In the genomic region with DNA sequence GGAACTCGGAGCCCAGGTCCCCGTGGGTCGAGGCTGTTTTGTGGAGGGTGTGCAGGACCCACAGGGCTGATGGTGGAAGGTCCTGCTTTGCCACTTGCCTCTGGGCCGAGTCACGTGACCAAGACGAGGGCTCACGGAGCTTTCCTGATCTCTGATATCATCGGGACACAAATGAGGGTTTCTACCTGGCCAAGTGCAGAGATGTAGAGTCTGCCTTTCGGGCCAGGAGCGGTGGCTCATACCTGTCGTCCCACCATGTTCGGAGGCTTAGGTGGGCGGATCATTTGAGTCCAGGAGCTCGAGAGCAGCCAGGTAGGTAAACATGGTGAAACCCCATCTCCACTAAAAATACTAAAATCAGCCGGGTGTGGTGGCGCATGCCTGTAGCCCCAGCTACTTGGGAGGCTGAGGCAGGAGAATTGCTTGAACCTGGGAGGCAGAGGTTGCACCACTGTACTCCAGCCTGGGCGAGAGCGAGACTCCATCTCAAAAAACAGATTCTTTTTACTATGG, we compare ENCODE assay signal across 16 cellular contexts. TPM values are rescaled to one million over a fixed set of nuclear protein-coding genes. Genes with fewer than 3 reads are reported as not detected.
DNase-seq lines count a peak whose midpoint lies in the region; ATAC-seq and TF ChIP-seq lines count a peak whose summit lies in the region.
"Had no signal": no experiment of that assay in that cellular context is flagged by ENCODE, and none has a peak within 500 bp of the region (broad histone marks: within the 10 kb centered on the region; RNA-seq: fewer than 3 reads in every experiment).

No MANE protein-coding gene starts in this region.

- peaks cover 4% of the 10 kb centered on the region for H3K27me3 Mint-ChIP-seq in activated naive CD8-positive, alpha-beta T cell treated with anti-CD3 and anti-CD28 coated beads for 36 hours
- no peaks in the 10 kb centered on the region for H3K27me3 Mint-ChIP-seq in activated naive CD8-positive, alpha-beta T cell treated with anti-CD3 and anti-CD28 coated beads, Interleukin-2, amount 50 U/mL, for 24 hours
- peaks cover 22% of the 10 kb centered on the region for H3K27me3 Mint-ChIP-seq in HFFc6 (ENCODE audit: insufficient read depth)
- H3K27me3 Mint-ChIP-seq: effector memory CD8-positive, alpha-beta T cell had no signal

- DNase-seq in activated naive CD8-positive, alpha-beta T cell treated with anti-CD3 and anti-CD28 coated beads for 36 hours, result no peak
- DNase-seq in activated naive CD8-positive, alpha-beta T cell treated with anti-CD3 and anti-CD28 coated beads, Interleukin-2, amount 50 U/mL, for 24 hours, result no peak
- no peak for DNase-seq in HFFc6
- peak; percentile 10 for DNase-seq in iPS-NIHi7 (ENCODE audit: extremely low spot score)
- peak; percentile 32 for DNase-seq in stimulated activated CD8-positive, alpha-beta memory T cell treated with anti-CD3 and anti-CD28 coated beads, Interleukin-4, amount 100 ng/mL, for 48 hours
- DNase-seq in NOMO-1 treated with dmso at 0.1 percent for 144 hours (lab: John Stamatoyannopoulos, UW; ENCODE audit: unreplicated experiment), result no peak
- DNase-seq in superior temporal gyrus (ENCODE audit: extremely low spot score), result no peak
- DNase-seq: activated CD4-positive, alpha-beta T cell treated with anti-CD3 and anti-CD28 coated beads, Interleukin-2, amount 50 U/mL, for 4 hours; effector memory CD8-positive, alpha-beta T cell; foreskin keratinocyte; NCI-H2081 treated with DMSO at 0.1 percent for 48 hours; NCI-H774; SIG-M5 had no signal

- peaks cover 69% of the 10 kb centered on the region for H3K36me3 Mint-ChIP-seq in activated naive CD8-positive, alpha-beta T cell treated with anti-CD3 and anti-CD28 coated beads for 36 hours
- H3K36me3 Mint-ChIP-seq in activated naive CD8-positive, alpha-beta T cell treated with anti-CD3 and anti-CD28 coated beads, Interleukin-2, amount 50 U/mL, for 24 hours (ENCODE audit: low read depth), result peaks cover 54% of the 10 kb centered on the region
- H3K36me3 Mint-ChIP-seq in HFFc6 (ENCODE audit: low read depth), result peaks cover 45% of the 10 kb centered on the region

- peaks cover 25% of the 10 kb centered on the region for H3K4me1 Mint-ChIP-seq in activated naive CD8-positive, alpha-beta T cell treated with anti-CD3 and anti-CD28 coated beads for 36 hours
- H3K4me1 Mint-ChIP-seq in activated naive CD8-positive, alpha-beta T cell treated with anti-CD3 and anti-CD28 coated beads, Interleukin-2, amount 50 U/mL, for 24 hours, result peaks cover 26% of the 10 kb centered on the region
- peaks cover 22% of the 10 kb centered on the region for H3K4me1 Mint-ChIP-seq in HFFc6 (ENCODE audit: low read depth)

- no peak for ATAC-seq in activated naive CD8-positive, alpha-beta T cell treated with anti-CD3 and anti-CD28 coated beads, Interleukin-2, amount 50 U/mL, for 24 hours
- ATAC-seq in GM18511 (IDR thresholded peaks at IDR 0.05; ENCODE audit: unreplicated experiment), result no peak
- ATAC-seq: effector memory CD8-positive, alpha-beta T cell; foreskin keratinocyte had no signal

- H3K9me3 Mint-ChIP-seq in activated naive CD8-positive, alpha-beta T cell treated with anti-CD3 and anti-CD28 coated beads for 36 hours, result no peaks in the 10 kb centered on the region
- H3K9me3 Mint-ChIP-seq in activated naive CD8-positive, alpha-beta T cell treated with anti-CD3 and anti-CD28 coated beads, Interleukin-2, amount 50 U/mL, for 24 hours, result no peaks in the 10 kb centered on the region
- no peaks in the 10 kb centered on the region for H3K9me3 Mint-ChIP-seq in HFFc6
- H3K9me3 Mint-ChIP-seq: effector memory CD8-positive, alpha-beta T cell had no signal

- peak overlapping the region; percentile 48 for H3K27ac Mint-ChIP-seq in activated naive CD8-positive, alpha-beta T cell treated with anti-CD3 and anti-CD28 coated beads for 36 hours
- H3K27ac Mint-ChIP-seq in activated naive CD8-positive, alpha-beta T cell treated with anti-CD3 and anti-CD28 coated beads, Interleukin-2, amount 50 U/mL, for 24 hours, result no peak overlapping the region
- peak overlapping the region; percentile 45; the same call in 1 of the 2 replicates for H3K27ac Mint-ChIP-seq in HFFc6

- H3K4me3 Mint-ChIP-seq in activated naive CD8-positive, alpha-beta T cell treated with anti-CD3 and anti-CD28 coated beads for 36 hours, result no peak overlapping the region
- no peak overlapping the region for H3K4me3 Mint-ChIP-seq in activated naive CD8-positive, alpha-beta T cell treated with anti-CD3 and anti-CD28 coated beads, Interleukin-2, amount 50 U/mL, for 24 hours
- no peak overlapping the region for H3K4me3 Mint-ChIP-seq in HFFc6

- TF ChIP-seq CTCF in HFFc6 (IDR thresholded peaks at IDR 0.05), result no peak

RNA-seq across cellular contexts. Expression of gene SLC25A6, which starts 7.1 kb away (rescaled TPM):
- total RNA-seq in activated naive CD8-positive, alpha-beta T cell treated with anti-CD3 and anti-CD28 coated beads for 36 hours, result 100 to 1,000 TPM; 358 to 372 TPM
- 100 to 1,000 TPM; 295 to 345 (median 320) TPM for total RNA-seq in HFFc6 (2021; fragmentation: NEBNext Ultra II Directional; extraction: Animal tissue kit (Norgen Biotek cat#: 25700))

RNA-seq across cellular contexts. Expression of gene IL3RA, which starts 48.2 kb away (rescaled TPM):
- under 1 TPM in 1 of 2 experiments, not detected in 1; 0.29 TPM for total RNA-seq in activated naive CD8-positive, alpha-beta T cell treated with anti-CD3 and anti-CD28 coated beads for 36 hours
- under 1 TPM in 2 of 6 experiments, not detected in 4; 0.09 to 0.13 TPM for total RNA-seq in HFFc6 (2021; fragmentation: NEBNext Ultra II Directional; extraction: Animal tissue kit (Norgen Biotek cat#: 25700))
- total RNA-seq: foreskin keratinocyte, HT-29, MCF 10A had no signal

Comparison
In these comparisons a context has a peak if more than half of its experiments do, and no peak if none do; other contexts are left out.
1. DNase-seq: peak in iPS-NIHi7 (single experiment) and stimulated activated CD8-positive, alpha-beta memory T cell treated with anti-CD3 and anti-CD28 coated beads, Interleukin-4, amount 100 ng/mL, for 48 hours (single experiment); none in activated naive CD8-positive, alpha-beta T cell treated with anti-CD3 and anti-CD28 coated beads for 36 hours (single experiment), activated naive CD8-positive, alpha-beta T cell treated with anti-CD3 and anti-CD28 coated beads, Interleukin-2, amount 50 U/mL, for 24 hours (single experiment), HFFc6 (single experiment), NOMO-1 treated with dmso at 0.1 percent for 144 hours (single experiment) and superior temporal gyrus (single experiment).